ENCODE assay signal across 9 cellular contexts in genomic region chr7:44488955-44489354, GRCh38. TPM values are rescaled to one million over a fixed set of nuclear protein-coding genes. Genes with fewer than 3 reads are reported as not detected.
DNase-seq lines count a peak whose midpoint lies in the region; ATAC-seq and TF ChIP-seq lines count a peak whose summit lies in the region.
"Had no signal": no experiment of that assay in that cellular context is flagged by ENCODE, and none has a peak within 500 bp of the region (broad histone marks: within the 10 kb centered on the region; RNA-seq: fewer than 3 reads in every experiment).

No MANE protein-coding gene starts in this region.

- BruUV-seq in PC-9 (replicated peaks; lab: Mats Ljungman, UMichigan): no TSS peak

- H3K9me2 ChIP-seq in PC-9 (ENCODE audit: insufficient read depth): no peaks in the 10 kb centered on the region

- POLR2A ChIA-PET in PC-9 (lab: Charles Lee; ENCODE audit: unreplicated experiment): no interaction called here

- H3K9me3 ChIP-seq in PC-9 (ENCODE audit: insufficient read depth, low read depth) (no peaks in the 10 kb centered on the region), psoas muscle (no peaks in the 10 kb centered on the region)

- peak overlapping the region; percentile 81 for H3K4me2 ChIP-seq in PC-9

- no peaks in the 10 kb centered on the region for H3K27me3 ChIP-seq in PC-9 (ENCODE audit: insufficient read depth, low read depth)
- H3K27me3 ChIP-seq in psoas muscle (ENCODE audit: insufficient read depth in 3 of 3, low read length in 2 of 3): no peaks in the 10 kb centered on the region

- H3K79me2 ChIP-seq in PC-9 (ENCODE audit: low read depth): peaks cover 63% of the 10 kb centered on the region

- CTCF ChIA-PET in PC-9 (lab: Charles Lee): interaction anchor here (0.6 kb wide), 1 partner anchor 280 kb away, joined by 3 read pairs; no protein-coding TSS in a partner anchor

- H4K20me1 ChIP-seq in PC-9 (ENCODE audit: insufficient read depth): peaks cover 38% of the 10 kb centered on the region

- 50 to 81% (median 56%) methylated on average over 3 of the region's 3 CpGs for WGBS in psoas muscle, 3 donors

- DNase-seq in PC-9: no peak
- DNase-seq in epithelial cell of esophagus (ENCODE audit: low read depth): no peak
- no peak for DNase-seq in psoas muscle
- DNase-seq in NK-92 treated with Interleukin-12 subunit alpha and Interleukin-12 subunit beta, amount 100 ng/mL, for 24 hours (lab: John Stamatoyannopoulos, UW): no peak
- DNase-seq in stimulated activated CD4-positive, alpha-beta T cell treated with anti-CD3 and anti-CD28 coated beads, Interleukin-4, amount 100 ng/mL, for 24 hours: no peak
- no peak for DNase-seq in amygdala (lab: John Stamatoyannopoulos, UW)
- no peak for DNase-seq in NOMO-1 (lab: John Stamatoyannopoulos, UW; ENCODE audit: unreplicated experiment in 2 of 2)

- no peak overlapping the region for H3K27ac ChIP-seq in PC-9
- H3K27ac ChIP-seq in psoas muscle: peak overlapping the region; percentile 97

- no peak for ATAC-seq in psoas muscle

- no peaks in the 10 kb centered on the region; the same call in none of the 2 replicates for H3F3A ChIP-seq in PC-9 (ENCODE audit: insufficient read depth, low read depth)

- H3K36me3 ChIP-seq in PC-9 (ENCODE audit: low read depth): peaks cover 24% of the 10 kb centered on the region
- H3K36me3 ChIP-seq in psoas muscle (ENCODE audit: insufficient read depth in 1 of 2, low read depth in 1 of 2): peaks cover 3 to 12% of the 10 kb centered on the region in 2 donors

- H3K4me1 ChIP-seq in PC-9 (replicated peaks; ENCODE audit: insufficient read depth) (peaks cover 27% of the 10 kb centered on the region), psoas muscle (peaks cover 51% of the 10 kb centered on the region)

- intact Hi-C loops in PC-9 (cut with micrococcal nuclease; ENCODE audit: unreplicated experiment) (no loop called here), psoas muscle (cut with DNase I) (no loop called here)

- no peak for TF ChIP-seq CTCF in PC-9 (conservative IDR thresholded peaks at IDR 0.05)
- TF ChIP-seq CTCF in epithelial cell of esophagus (IDR thresholded peaks at IDR 0.05; ENCODE audit: insufficient read depth, low read depth, low read length, missing control alignments): no peak
- TF ChIP-seq CTCF in psoas muscle (IDR thresholded peaks at IDR 0.05): no peak

- H3K4me3 ChIP-seq in GM08714 (ENCODE audit: low read length) (peak overlapping the region; percentile 96), PC-9 (peak overlapping the region; percentile 86), epithelial cell of esophagus (ENCODE audit: low read length) (peak overlapping the region; percentile 80), psoas muscle (peak overlapping the region; percentile 88)

- no peak overlapping the region for H2AFZ ChIP-seq in PC-9

RNA-seq across cellular contexts. Expression of gene NUDCD3, which starts 1.5 kb away (rescaled TPM):
- total RNA-seq in PC-9 (2021) (149 and 158 TPM in 2 replicates), psoas muscle (100 to 1,000 TPM in 3 of 4 donors, 10 to 100 TPM in 1; 97.7 to 140 (median 122) TPM)
- polyA plus RNA-seq in psoas muscle: 10 to 100 TPM; 34.6 to 75.6 (median 43.9) TPM

RNA-seq across cellular contexts. Expression of gene NPC1L1, which starts 52.2 kb away (rescaled TPM):
- total RNA-seq in PC-9 (2021): 0.28 and 0.30 TPM in 2 replicates
- total RNA-seq in psoas muscle: under 1 TPM in 2 of 4 donors, not detected in 2; 0.24 to 0.28 TPM
- under 1 TPM in 2 of 3 donors, not detected in 1; 0.03 to 0.10 TPM for polyA plus RNA-seq in psoas muscle
- total RNA-seq: RPMI7951 had no signal
